Comparison of ENCODE assay signal across 23 cellular contexts in genomic region chr22:19059481-19060278, GRCh38.
DNase-seq lines count a peak whose midpoint lies in the region; ATAC-seq and TF ChIP-seq lines count a peak whose summit lies in the region.
"Had no signal": no experiment of that assay in that cellular context is flagged by ENCODE, and none has a peak within 500 bp of the region (broad histone marks: within the 10 kb centered on the region; RNA-seq: fewer than 3 reads in every experiment).

No MANE protein-coding gene starts in this region.

- no peak overlapping the region for H3K4me3 ChIP-seq in CD4-positive, alpha-beta memory T cell (ENCODE audit: low read length in 2 of 2)
- H3K4me3 ChIP-seq in neuronal stem cell (ENCODE audit: low read length in 2 of 2) = no peak overlapping the region
- H3K4me3 ChIP-seq: BLaER1 treated with 17β-estradiol and CSF1 and Interleukin-3, amounts not matched to agents 10 nM and 100 nM; ovary; SJCRH30; thoracic aorta had no signal

- H3K4ac ChIP-seq in neuronal stem cell (ENCODE audit: low read length) = no peak overlapping the region

- peak overlapping the region; percentile 17 for H3K23ac ChIP-seq in neuronal stem cell (ENCODE audit: low read depth, low read length, poor library complexity)

- no peak overlapping the region for H3K9ac ChIP-seq in neuronal stem cell (ENCODE audit: low read depth, low read length, poor library complexity)
- H3K9ac ChIP-seq: BLaER1 treated with 17β-estradiol and CSF1 and Interleukin-3, amounts not matched to agents 10 nM and 100 nM; KMS-11 had no signal

- no peak for DNase-seq in activated CD4-positive, alpha-beta T cell treated with anti-CD3 and anti-CD28 coated beads for 36 hours
- no peak for DNase-seq in activated CD4-positive, alpha-beta T cell treated with anti-CD3 and anti-CD28 coated beads for 4 hours
- no peak for DNase-seq in CD4-positive, alpha-beta memory T cell
- no peak for DNase-seq in central memory CD8-positive, alpha-beta T cell (ENCODE audit: low spot score in 2 of 2)
- no peak for DNase-seq in neuronal stem cell (ENCODE audit: low spot score)
- no peak for DNase-seq in endothelial cell (ENCODE audit: low spot score)
- no peak for DNase-seq in stimulated activated naive CD4-positive, alpha-beta T cell treated with Interleukin-2 at 50 U/mL for 16 hours (lab: John Stamatoyannopoulos, UW)
- DNase-seq: aorta; DMS79; left ventricle myocardium superior; NCI-H1092 treated with DMSO at 0.1 percent for 48 hours; OCI-M1; ovary; SJCRH30; stimulated activated CD4-positive, alpha-beta T cell treated with anti-CD3 and anti-CD28 coated beads, Interleukin-4, amount 100 ng/mL, for 1 hour; T1000 had no signal

- peak overlapping the region; percentile 23 for H3K27ac Mint-ChIP-seq in activated CD4-positive, alpha-beta T cell treated with anti-CD3 and anti-CD28 coated beads for 36 hours
- H3K27ac Mint-ChIP-seq in CD4-positive, alpha-beta memory T cell = peak overlapping the region in 4 of 7 donors; percentile 29 to 76 (median 62)
- peak overlapping the region; percentile 78 for H3K27ac Mint-ChIP-seq in central memory CD8-positive, alpha-beta T cell (ENCODE audit: low read depth)
- no peak overlapping the region for H3K27ac Mint-ChIP-seq in endothelial cell (ENCODE audit: unreplicated experiment)

- H3K14ac ChIP-seq in neuronal stem cell (ENCODE audit: low read length) = no peak overlapping the region

- no peak overlapping the region for H2BK12ac ChIP-seq in neuronal stem cell (ENCODE audit: low read length)

- no peaks in the 10 kb centered on the region for H3K27me3 Mint-ChIP-seq in activated CD4-positive, alpha-beta T cell treated with anti-CD3 and anti-CD28 coated beads for 36 hours
- H3K27me3 Mint-ChIP-seq in CD4-positive, alpha-beta memory T cell = no peaks in the 10 kb centered on the region
- no peaks in the 10 kb centered on the region for H3K27me3 Mint-ChIP-seq in central memory CD8-positive, alpha-beta T cell
- H3K27me3 Mint-ChIP-seq in endothelial cell (ENCODE audit: unreplicated experiment) = peaks cover 2% of the 10 kb centered on the region

- WGBS in neuronal stem cell (ENCODE audit: extremely low coverage in 2 of 2, insufficient read length in 2 of 2, insufficient replicate concordance in 1 of 2), 2 donors = no CpG with 5 or more reads among the region's 20 CpGs

- no peak overlapping the region for H2BK15ac ChIP-seq in neuronal stem cell (ENCODE audit: low read length)

- intact Hi-C loops in activated CD4-positive, alpha-beta T cell treated with anti-CD3 and anti-CD28 coated beads for 36 hours (cut with DNase I, micrococcal nuclease) = loop anchor here in 1 of 2 experiments (10.0 kb wide), 1 partner anchor 305 kb away; no protein-coding TSS in a partner anchor
- intact Hi-C loops in CD4-positive, alpha-beta memory T cell (cut with micrococcal nuclease) = no loop called here

- H4K91ac ChIP-seq in neuronal stem cell (ENCODE audit: low read depth, low read length, poor library complexity) = no peak overlapping the region

- H3K27me3 ChIP-seq in CD4-positive, alpha-beta memory T cell (ENCODE audit: insufficient read depth, low read length) = no peaks in the 10 kb centered on the region
- no peaks in the 10 kb centered on the region for H3K27me3 ChIP-seq in neuronal stem cell (ENCODE audit: control insufficient read depth in 3 of 3, insufficient read depth in 3 of 3, low read depth in 1 of 3, low read length in 3 of 3)
- H3K27me3 ChIP-seq: BLaER1 treated with 17β-estradiol and CSF1 and Interleukin-3, amounts not matched to agents 10 nM and 100 nM; foreskin keratinocyte; ovary; SJCRH30 had no signal

- POLR2A ChIA-PET in activated CD4-positive, alpha-beta T cell treated with anti-CD3 and anti-CD28 coated beads for 36 hours (lab: Charles Lee) = no interaction called here
- POLR2A ChIA-PET in CD4-positive, alpha-beta memory T cell (lab: Charles Lee; ENCODE audit: partially characterized antibody) = no interaction called here

- H2AK5ac ChIP-seq in neuronal stem cell (ENCODE audit: low read depth, low read length) = no peak overlapping the region

- no peaks in the 10 kb centered on the region for H3K9me3 Mint-ChIP-seq in activated CD4-positive, alpha-beta T cell treated with anti-CD3 and anti-CD28 coated beads for 36 hours (ENCODE audit: low read depth)
- H3K9me3 Mint-ChIP-seq in CD4-positive, alpha-beta memory T cell = peaks cover 0 to 2% (median 0%) of the 10 kb centered on the region in 8 donors
- H3K9me3 Mint-ChIP-seq in central memory CD8-positive, alpha-beta T cell = no peaks in the 10 kb centered on the region
- H3K9me3 Mint-ChIP-seq in endothelial cell (ENCODE audit: unreplicated experiment) = no peaks in the 10 kb centered on the region

- H4K8ac ChIP-seq in neuronal stem cell (ENCODE audit: low read depth, low read length) = no peak overlapping the region

- H3K4me1 ChIP-seq in CD4-positive, alpha-beta memory T cell (ENCODE audit: insufficient read depth, low read length) = no peaks in the 10 kb centered on the region
- H3K4me1 ChIP-seq in neuronal stem cell (ENCODE audit: control insufficient read depth in 2 of 2, insufficient read depth in 1 of 2, low read depth in 1 of 2, low read length in 2 of 2) = peaks cover 0 to 3% of the 10 kb centered on the region in 2 donors
- H3K4me1 ChIP-seq: BLaER1 treated with 17β-estradiol and CSF1 and Interleukin-3, amounts not matched to agents 10 nM and 100 nM; foreskin keratinocyte; SJCRH30 had no signal

- no peaks in the 10 kb centered on the region for H3K9me3 ChIP-seq in CD4-positive, alpha-beta memory T cell (ENCODE audit: control insufficient read depth in 1 of 2, low read length in 2 of 2)
- no peaks in the 10 kb centered on the region for H3K9me3 ChIP-seq in neuronal stem cell (replicated peaks in 1 of 2; ENCODE audit: control insufficient read depth in 2 of 2, insufficient read depth in 1 of 2, low read depth in 1 of 2, low read length in 2 of 2)
- H3K9me3 ChIP-seq: BLaER1 treated with 17β-estradiol and CSF1 and Interleukin-3, amounts not matched to agents 10 nM and 100 nM; ovary; SJCRH30; thoracic aorta had no signal

- no peak overlapping the region for H2BK5ac ChIP-seq in neuronal stem cell (ENCODE audit: low read length)

- no peak overlapping the region for H3K4me3 Mint-ChIP-seq in activated CD4-positive, alpha-beta T cell treated with anti-CD3 and anti-CD28 coated beads for 36 hours
- no peak overlapping the region for H3K4me3 Mint-ChIP-seq in CD4-positive, alpha-beta memory T cell
- H3K4me3 Mint-ChIP-seq in central memory CD8-positive, alpha-beta T cell = no peak overlapping the region
- H3K4me3 Mint-ChIP-seq in endothelial cell (ENCODE audit: unreplicated experiment) = no peak overlapping the region

- H3K36me3 ChIP-seq in CD4-positive, alpha-beta memory T cell (ENCODE audit: insufficient read depth, low read length) = peaks cover 75% of the 10 kb centered on the region
- H3K36me3 ChIP-seq in neuronal stem cell (replicated peaks in 1 of 2; ENCODE audit: control insufficient read depth in 2 of 2, insufficient read depth in 2 of 2, low read length in 2 of 2) = peaks cover 51 to 94% of the 10 kb centered on the region in 2 donors
- H3K36me3 ChIP-seq: ovary had no signal

- no peak overlapping the region for H2AFZ ChIP-seq in neuronal stem cell (ENCODE audit: low read length)

- H3K79me1 ChIP-seq in neuronal stem cell (ENCODE audit: low read depth, low read length) = peaks cover 4% of the 10 kb centered on the region

- no peak for ATAC-seq in activated CD4-positive, alpha-beta T cell treated with anti-CD3 and anti-CD28 coated beads for 36 hours
- no peak for ATAC-seq in central memory CD8-positive, alpha-beta T cell (replicated peaks; ENCODE audit: extremely low read depth, poor library complexity, severe bottlenecking)
- no peak for ATAC-seq in HG02884 (IDR thresholded peaks at IDR 0.05; ENCODE audit: unreplicated experiment)
- ATAC-seq: left ventricle myocardium superior had no signal

- CTCF ChIA-PET in activated CD4-positive, alpha-beta T cell treated with anti-CD3 and anti-CD28 coated beads for 36 hours (lab: Charles Lee) = no interaction called here
- CTCF ChIA-PET in CD4-positive, alpha-beta memory T cell (lab: Charles Lee; ENCODE audit: partially characterized antibody) = no interaction called here

- H3K4me2 ChIP-seq in neuronal stem cell (ENCODE audit: insufficient read depth, low read length, poor library complexity, severe bottlenecking) = no peak overlapping the region
- H3K4me2 ChIP-seq: BLaER1 treated with 17β-estradiol and CSF1 and Interleukin-3, amounts not matched to agents 10 nM and 100 nM; KMS-11 had no signal

- no peak for TF ChIP-seq CTCF in endothelial cell (IDR thresholded peaks at IDR 0.05; ENCODE audit: unreplicated experiment)

- H3K27ac ChIP-seq in CD4-positive, alpha-beta memory T cell (ENCODE audit: low read depth, low read length) = no peak overlapping the region
- H3K27ac ChIP-seq in neuronal stem cell (replicated peaks; ENCODE audit: low read length) = no peak overlapping the region
- H3K27ac ChIP-seq: 22Rv1; BLaER1 treated with 17β-estradiol and CSF1 and Interleukin-3, amounts not matched to agents 10 nM and 100 nM; foreskin keratinocyte; HL-60; KMS-11; ovary; SJCRH30; thoracic aorta had no signal

- no peak overlapping the region for H2BK120ac ChIP-seq in neuronal stem cell (ENCODE audit: low read depth, low read length)

- H3K36me3 Mint-ChIP-seq in activated CD4-positive, alpha-beta T cell treated with anti-CD3 and anti-CD28 coated beads for 36 hours (ENCODE audit: low read depth) = peaks cover 29% of the 10 kb centered on the region
- peaks cover 47 to 81% of the 10 kb centered on the region in 2 donors for H3K36me3 Mint-ChIP-seq in CD4-positive, alpha-beta memory T cell
- H3K36me3 Mint-ChIP-seq in central memory CD8-positive, alpha-beta T cell (ENCODE audit: insufficient read depth) = peaks cover 47% of the 10 kb centered on the region
- peaks cover 24% of the 10 kb centered on the region for H3K36me3 Mint-ChIP-seq in endothelial cell (ENCODE audit: low read depth, unreplicated experiment)

- H3K4me1 Mint-ChIP-seq in activated CD4-positive, alpha-beta T cell treated with anti-CD3 and anti-CD28 coated beads for 36 hours = peaks cover 2% of the 10 kb centered on the region
- peaks cover under 1 to 6% (median 3%) of the 10 kb centered on the region in 4 donors for H3K4me1 Mint-ChIP-seq in CD4-positive, alpha-beta memory T cell
- peaks cover 31% of the 10 kb centered on the region for H3K4me1 Mint-ChIP-seq in central memory CD8-positive, alpha-beta T cell
- H3K4me1 Mint-ChIP-seq in endothelial cell (ENCODE audit: unreplicated experiment) = no peaks in the 10 kb centered on the region

- no peak overlapping the region for H3K18ac ChIP-seq in neuronal stem cell (ENCODE audit: low read length)
